In genomic region chr9:88251903-88252302, GRCh38 we compare ENCODE assay signal across 3 cellular contexts.
"Had no signal": no experiment of that assay in that cellular context is flagged by ENCODE, and none has a peak within 500 bp of the region (broad histone marks: within the 10 kb centered on the region; RNA-seq: fewer than 3 reads in every experiment).

No MANE protein-coding gene starts in this region.

- DNase-seq: GDM1, GF-D8 had no signal

- H3K4me3 ChIP-seq: GM12878 had no signal
